In genomic region chr5:111135946-111136345, GRCh38 we compare ENCODE assay signal across 15 cellular contexts. TPM values are rescaled to one million over a fixed set of nuclear protein-coding genes. Genes with fewer than 3 reads are reported as not detected.
DNase-seq lines count a peak whose midpoint lies in the region; ATAC-seq and TF ChIP-seq lines count a peak whose summit lies in the region.
"Had no signal": no experiment of that assay in that cellular context is flagged by ENCODE, and none has a peak within 500 bp of the region (broad histone marks: within the 10 kb centered on the region; RNA-seq: fewer than 3 reads in every experiment).

No MANE protein-coding gene starts in this region.

- no peaks in the 10 kb centered on the region for H3K27me3 Mint-ChIP-seq in nephron (ENCODE audit: low read depth)
- H3K27me3 Mint-ChIP-seq in immature natural killer cell (ENCODE audit: low read depth in 3 of 3) = peaks cover 0 to 4% (median 3%) of the 10 kb centered on the region in 3 donors

- H3K4me3 ChIP-seq in cardiac fibroblast (replicated peaks in 1 of 2; ENCODE audit: low read depth in 2 of 2, low read length in 2 of 2) (no peak overlapping the region), BE2C (ENCODE audit: low read depth, low read length) (no peak overlapping the region)

- no peaks in the 10 kb centered on the region for H3K27me3 ChIP-seq in BE2C

- no peak overlapping the region for H3K4me3 Mint-ChIP-seq in nephron
- no peak overlapping the region for H3K4me3 Mint-ChIP-seq in immature natural killer cell
- H3K4me3 Mint-ChIP-seq: activated CD4-positive, alpha-beta memory T cell treated with anti-CD3 and anti-CD28 coated beads, Interleukin-2, amount 10 ng/mL, durations not matched to agents 7 days and 5 days; central memory CD8-positive, alpha-beta T cell; T-helper 17 cell had no signal

- H3K9me3 Mint-ChIP-seq in nephron (peaks cover 4% of the 10 kb centered on the region), immature natural killer cell (peaks cover 0 to 2% (median 0%) of the 10 kb centered on the region in 6 donors)
- H3K9me3 Mint-ChIP-seq: activated CD4-positive, alpha-beta memory T cell treated with anti-CD3 and anti-CD28 coated beads, Interleukin-2, amount 10 ng/mL, durations not matched to agents 7 days and 5 days; central memory CD8-positive, alpha-beta T cell had no signal

- no peaks in the 10 kb centered on the region for H3K36me3 Mint-ChIP-seq in nephron (ENCODE audit: low read depth)
- no peaks in the 10 kb centered on the region for H3K36me3 Mint-ChIP-seq in immature natural killer cell

- H3K9me3 ChIP-seq in BE2C = no peaks in the 10 kb centered on the region

- TF ChIP-seq CTCF in cardiac fibroblast (IDR thresholded peaks at IDR 0.05; ENCODE audit: low read depth, low read length) (no peak), nephron (IDR thresholded peaks at IDR 0.05; ENCODE audit: unreplicated experiment in 3 of 3) (no peak), BE2C (IDR thresholded peaks at IDR 0.05; ENCODE audit: low read depth, low read length) (no peak)

- 0 out of 2 replicates have a peak, but pooled peaks cover 5% of the 10 kb centered on the region for H3K4me1 ChIP-seq in BE2C

- H3K36me3 ChIP-seq in BE2C = no peaks in the 10 kb centered on the region

- no peak for ATAC-seq in GM21526 (IDR thresholded peaks at IDR 0.05; ENCODE audit: low FRiP score, unreplicated experiment)
- ATAC-seq: T-helper 17 cell had no signal

- H3K4me1 Mint-ChIP-seq in nephron = peaks cover 40% of the 10 kb centered on the region
- H3K4me1 Mint-ChIP-seq in immature natural killer cell = no peaks in the 10 kb centered on the region
- H3K4me1 Mint-ChIP-seq: activated CD4-positive, alpha-beta memory T cell treated with anti-CD3 and anti-CD28 coated beads, Interleukin-2, amount 10 ng/mL, durations not matched to agents 7 days and 5 days; central memory CD8-positive, alpha-beta T cell; T-helper 17 cell had no signal

- DNase-seq in EL (peak; percentile 66), M059J (ENCODE audit: low read depth) (peak; percentile 86), cardiac fibroblast (ENCODE audit: low read depth in 2 of 2) (peak; percentile 43 to 81), BE2C (no peak), immature natural killer cell (no peak), activated T-cell treated with anti-CD3 and anti-CD28 coated beads for 4 hours (no peak)
- DNase-seq: activated CD4-positive, alpha-beta memory T cell treated with anti-CD3 and anti-CD28 coated beads, Interleukin-2, amount 10 ng/mL, durations not matched to agents 7 days and 5 days; activated gamma-delta T cell treated with Interleukin-2 at 50 U/mL for 16 hours; MM.1S; NCI-H2227 treated with DMSO at 0.1 percent for 48 hours; OCI-M1; T-helper 17 cell had no signal

- H3K27ac Mint-ChIP-seq in nephron = peak overlapping the region; percentile 88 to 93 (median 92)
- no peak overlapping the region for H3K27ac Mint-ChIP-seq in immature natural killer cell
- H3K27ac Mint-ChIP-seq: activated CD4-positive, alpha-beta memory T cell treated with anti-CD3 and anti-CD28 coated beads, Interleukin-2, amount 10 ng/mL, durations not matched to agents 7 days and 5 days; T-helper 17 cell had no signal

RNA-seq across cellular contexts. Expression of gene WDR36, which starts 43.8 kb away (rescaled TPM):
- total RNA-seq in M059J (2014; rRNA removed; shearing (Covaris generic)) = 25.3 and 39.0 TPM in 2 replicates
- polyA plus RNA-seq in BE2C (2012; ENCODE audit: insufficient read depth, insufficient read length, low read depth) = 14.7 TPM
- polyA plus RNA-seq in immature natural killer cell = 10 to 100 TPM; 10.2 to 25.7 (median 15.2) TPM

Comparison
In these comparisons a context has a peak if more than half of its experiments do, and no peak if none do; other contexts are left out.
1. DNase-seq: peak in EL (single experiment), M059J (single experiment) and cardiac fibroblast (2 of 2); none in BE2C (single experiment), immature natural killer cell (0 of 3) and activated T-cell treated with anti-CD3 and anti-CD28 coated beads for 4 hours (single experiment).
2. H3K27ac Mint-ChIP-seq: peak in nephron (3 of 3); none in immature natural killer cell (0 of 6).